Comparison of ENCODE assay signal across 21 cellular contexts in the genomic region with DNA sequence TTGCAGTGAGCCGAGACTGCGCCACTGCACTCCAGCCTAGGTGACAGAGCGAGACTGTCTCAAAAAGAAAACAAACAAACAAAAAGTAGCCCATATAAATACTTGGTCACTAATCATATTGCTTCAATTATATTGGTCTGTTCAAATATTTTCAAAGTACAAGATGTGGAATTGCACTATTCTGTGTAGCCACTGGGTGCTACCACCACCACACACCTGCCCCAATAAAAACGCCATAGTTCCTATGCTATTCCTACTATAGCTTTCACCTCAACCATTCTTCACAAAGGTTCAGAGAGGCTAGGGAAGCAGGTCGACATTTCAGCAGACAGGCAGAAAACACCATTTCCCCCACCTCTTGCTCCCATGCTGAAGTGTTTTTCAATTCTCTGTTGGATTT. TPM values are rescaled to one million over a fixed set of nuclear protein-coding genes. Genes with fewer than 3 reads are reported as not detected.
DNase-seq lines count a peak whose midpoint lies in the region; ATAC-seq and TF ChIP-seq lines count a peak whose summit lies in the region.
"Had no signal": no experiment of that assay in that cellular context is flagged by ENCODE, and none has a peak within 500 bp of the region (broad histone marks: within the 10 kb centered on the region; RNA-seq: fewer than 3 reads in every experiment).

No MANE protein-coding gene starts in this region.

- H3K9ac ChIP-seq in HCT116 (ENCODE audit: low read length) = no peak overlapping the region

- no TSS peak for BruUV-seq in HCT116 (replicated peaks; lab: Mats Ljungman, UMichigan)

- H3K27ac ChIP-seq in HCT116 (ENCODE audit: low read depth, low read length) = no peak overlapping the region
- H3K27ac ChIP-seq in VCaP = no peak overlapping the region
- H3K27ac ChIP-seq: left lung, prostate gland, SJCRH30, tibial artery had no signal

- no peak for TF ChIP-seq RAD21 in HCT116 (IDR thresholded peaks at IDR 0.05; ENCODE audit: low read depth)

- H3K27me3 Mint-ChIP-seq in neural crest cell (ENCODE audit: low read depth) = no peaks in the 10 kb centered on the region
- H3K27me3 Mint-ChIP-seq: brain, T-cell had no signal

- CTCF ChIA-PET in HCT116 (lab: Charles Lee) = interaction anchor here (1.8 kb wide), 1 partner anchor 10 kb away, joined by 7 read pairs; no protein-coding TSS in a partner anchor

- peaks cover 7% of the 10 kb centered on the region; the same call in 1 of the 2 replicates for H3K36me3 ChIP-seq in GM06990 (ENCODE audit: control insufficient read depth, insufficient read depth, low read length)
- H3K36me3 ChIP-seq in HCT116 (ENCODE audit: control insufficient read depth in 1 of 2, insufficient read depth in 2 of 2, low read length in 2 of 2) = peaks cover 29 to 30% of the 10 kb centered on the region in 2 experiments
- H3K36me3 ChIP-seq: prostate gland had no signal

- DNase-seq in GM06990 (ENCODE audit: extremely low read depth, insufficient read length) = no peak
- DNase-seq in HCT116 (ENCODE audit: low read depth, low spot score) = no peak
- no peak for DNase-seq in neural crest cell (ENCODE audit: low read depth, low spot score)
- no peak for DNase-seq in stimulated activated CD4-positive, alpha-beta T cell treated with anti-CD3 and anti-CD28 coated beads, Interleukin-4, amount 100 ng/mL, for 1 hour
- DNase-seq in T-helper 1 cell = no peak
- no peak for DNase-seq in NCI-H2081 (lab: John Stamatoyannopoulos, UW)
- DNase-seq: ACHN; activated CD4-positive, alpha-beta T cell treated with anti-CD3 and anti-CD28 coated beads, Interleukin-2, amount 50 U/mL, for 4 hours; activated naive CD4-positive, alpha-beta T cell; activated T-cell treated with anti-CD3 and anti-CD28 coated beads, Interleukin-2, amount 50 U/mL, for 72 hours; Caco-2; left lung; mesendoderm; NCI-H1092 treated with DMSO at 0.1 percent for 48 hours; NCI-H187 treated with DMSO at 0.1 percent for 48 hours; SJCRH30; T-cell; tibial artery had no signal

- peaks cover 17% of the 10 kb centered on the region for H3K36me3 Mint-ChIP-seq in neural crest cell (ENCODE audit: low read depth)

- H3K4me1 ChIP-seq in HCT116 (ENCODE audit: control insufficient read depth in 1 of 2, insufficient read depth in 2 of 2, low read length in 2 of 2) = no peaks in the 10 kb centered on the region
- H3K4me1 ChIP-seq: Caco-2, left lung, prostate gland, SJCRH30, tibial artery had no signal

- H4K20me1 ChIP-seq in HCT116 (ENCODE audit: insufficient read depth) = peaks cover 6% of the 10 kb centered on the region; the same call in 1 of the 2 replicates

- H3K27ac Mint-ChIP-seq in neural crest cell (ENCODE audit: unreplicated experiment) = no peak overlapping the region
- H3K27ac Mint-ChIP-seq: activated T-cell treated with anti-CD3 and anti-CD28 coated beads, Interleukin-2, amount 50 U/mL, for 72 hours; brain; T-cell had no signal

- H3K9me2 ChIP-seq in HCT116 (ENCODE audit: insufficient read depth) = no peaks in the 10 kb centered on the region

- ATAC-seq in HCT116 = peak; percentile 71
- ATAC-seq: activated T-cell treated with anti-CD3 and anti-CD28 coated beads, Interleukin-2, amount 50 U/mL, for 72 hours; left lung; T-cell had no signal

- H3K9me3 ChIP-seq in HCT116 (ENCODE audit: control insufficient read depth in 1 of 2, insufficient read depth in 1 of 2, low read depth in 1 of 2, low read length in 2 of 2) = no peaks in the 10 kb centered on the region
- H3K9me3 ChIP-seq: Caco-2, left lung, prostate gland, SJCRH30, tibial artery had no signal

- no peak overlapping the region for H2AFZ ChIP-seq in HCT116 (ENCODE audit: low read depth, low read length, poor library complexity, severe bottlenecking)

- H3K79me2 ChIP-seq in HCT116 (ENCODE audit: insufficient read depth, low read length) = peaks cover 76% of the 10 kb centered on the region

- RAD21 ChIA-PET in HCT116 (lab: Charles Lee; ENCODE audit: low non-redundant PET in 1 of 2, low total read pairs in 2 of 2, uncharacterized antibody in 2 of 2, unreplicated experiment in 2 of 2) = no interaction called here

- TF ChIP-seq CTCF in GM06990 (IDR thresholded peaks at IDR 0.05; ENCODE audit: insufficient read depth, low read length, poor library complexity, severe bottlenecking) = peak; percentile 26
- TF ChIP-seq CTCF in HCT116 (IDR thresholded peaks at IDR 0.05 in 2 of 3, conservative IDR thresholded peaks at IDR 0.05 in 1 of 3; ENCODE audit: borderline replicate concordance in 1 of 3, insufficient read depth in 1 of 3, low read depth in 2 of 3, low read length in 2 of 3) = peak in 2 of 3 experiments; percentile 17 to 44; a peak in 2 of 6 replicates
- peak; percentile 40 for TF ChIP-seq CTCF in VCaP (conservative IDR thresholded peaks at IDR 0.05)
- TF ChIP-seq CTCF in neural crest cell (conservative IDR thresholded peaks at IDR 0.05) = peak; percentile 26

- peaks cover 6% of the 10 kb centered on the region for H3K9me3 Mint-ChIP-seq in neural crest cell
- H3K9me3 Mint-ChIP-seq: activated T-cell treated with anti-CD3 and anti-CD28 coated beads, Interleukin-2, amount 50 U/mL, for 72 hours; T-cell had no signal

- H3K4me1 Mint-ChIP-seq in neural crest cell = no peaks in the 10 kb centered on the region
- H3K4me1 Mint-ChIP-seq: brain had no signal

- TF ChIP-seq POLR2A in HCT116 (IDR thresholded peaks at IDR 0.05; ENCODE audit: borderline replicate concordance, extremely low read depth, insufficient read depth, insufficient read length) = no peak

- H3K4me3 Mint-ChIP-seq in neural crest cell = no peak overlapping the region
- H3K4me3 Mint-ChIP-seq: activated T-cell treated with anti-CD3 and anti-CD28 coated beads, Interleukin-2, amount 50 U/mL, for 72 hours; brain; T-cell had no signal

- H3K27me3 ChIP-seq in GM06990 (replicated peaks; ENCODE audit: control insufficient read depth, insufficient read depth, low read length) (no peaks in the 10 kb centered on the region), HCT116 (ENCODE audit: insufficient read depth, low read length) (no peaks in the 10 kb centered on the region)
- H3K27me3 ChIP-seq: left lung, SJCRH30, tibial artery had no signal

- no peak overlapping the region for H3K4me2 ChIP-seq in HCT116 (ENCODE audit: low read length)

- H3K4me3 ChIP-seq in GM06990 (replicated peaks; ENCODE audit: low read depth, low read length) (no peak overlapping the region), HCT116 (replicated peaks in 1 of 2; ENCODE audit: low read depth in 1 of 2, low read length in 2 of 2) (no peak overlapping the region)
- H3K4me3 ChIP-seq: left lung, prostate gland, SJCRH30, tibial artery had no signal

- intact Hi-C loops in HCT116 (cut with micrococcal nuclease) = no loop called here

- POLR2A ChIA-PET in HCT116 (lab: Charles Lee) = no interaction called here

TF ChIP-seq in HCT116, 20 proteins besides CTCF, POLR2A, EP300 and RAD21 (continues in another document):
- TF ChIP-seq POLR2AphosphoS5 (IDR thresholded peaks at IDR 0.05; ENCODE audit: low read depth, low read length) = no peak
- no peak for TF ChIP-seq EGR1 (IDR thresholded peaks at IDR 0.05; ENCODE audit: low read depth)
- TF ChIP-seq SP1 (IDR thresholded peaks at IDR 0.05; ENCODE audit: low read depth) = no peak
- TF ChIP-seq, protein P1, sequence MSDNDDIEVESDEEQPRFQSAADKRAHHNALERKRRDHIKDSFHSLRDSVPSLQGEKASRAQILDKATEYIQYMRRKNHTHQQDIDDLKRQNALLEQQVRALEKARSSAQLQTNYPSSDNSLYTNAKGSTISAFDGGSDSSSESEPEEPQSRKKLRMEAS (IDR thresholded peaks at IDR 0.05) = no peak
- TF ChIP-seq, protein P2, sequence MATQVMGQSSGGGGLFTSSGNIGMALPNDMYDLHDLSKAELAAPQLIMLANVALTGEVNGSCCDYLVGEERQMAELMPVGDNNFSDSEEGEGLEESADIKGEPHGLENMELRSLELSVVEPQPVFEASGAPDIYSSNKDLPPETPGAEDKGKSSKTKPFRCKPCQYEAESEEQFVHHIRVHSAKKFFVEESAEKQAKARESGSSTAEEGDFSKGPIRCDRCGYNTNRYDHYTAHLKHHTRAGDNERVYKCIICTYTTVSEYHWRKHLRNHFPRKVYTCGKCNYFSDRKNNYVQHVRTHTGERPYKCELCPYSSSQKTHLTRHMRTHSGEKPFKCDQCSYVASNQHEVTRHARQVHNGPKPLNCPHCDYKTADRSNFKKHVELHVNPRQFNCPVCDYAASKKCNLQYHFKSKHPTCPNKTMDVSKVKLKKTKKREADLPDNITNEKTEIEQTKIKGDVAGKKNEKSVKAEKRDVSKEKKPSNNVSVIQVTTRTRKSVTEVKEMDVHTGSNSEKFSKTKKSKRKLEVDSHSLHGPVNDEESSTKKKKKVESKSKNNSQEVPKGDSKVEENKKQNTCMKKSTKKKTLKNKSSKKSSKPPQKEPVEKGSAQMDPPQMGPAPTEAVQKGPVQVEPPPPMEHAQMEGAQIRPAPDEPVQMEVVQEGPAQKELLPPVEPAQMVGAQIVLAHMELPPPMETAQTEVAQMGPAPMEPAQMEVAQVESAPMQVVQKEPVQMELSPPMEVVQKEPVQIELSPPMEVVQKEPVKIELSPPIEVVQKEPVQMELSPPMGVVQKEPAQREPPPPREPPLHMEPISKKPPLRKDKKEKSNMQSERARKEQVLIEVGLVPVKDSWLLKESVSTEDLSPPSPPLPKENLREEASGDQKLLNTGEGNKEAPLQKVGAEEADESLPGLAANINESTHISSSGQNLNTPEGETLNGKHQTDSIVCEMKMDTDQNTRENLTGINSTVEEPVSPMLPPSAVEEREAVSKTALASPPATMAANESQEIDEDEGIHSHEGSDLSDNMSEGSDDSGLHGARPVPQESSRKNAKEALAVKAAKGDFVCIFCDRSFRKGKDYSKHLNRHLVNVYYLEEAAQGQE (IDR thresholded peaks at IDR 0.05; ENCODE audit: low read depth) = no peak
- TF ChIP-seq SIN3A (IDR thresholded peaks at IDR 0.05; ENCODE audit: low read depth) = no peak
- no peak for TF ChIP-seq ZNF274 (IDR thresholded peaks at IDR 0.05; ENCODE audit: low read depth, low read length)
- no peak for TF ChIP-seq FOSL1 (IDR thresholded peaks at IDR 0.05; ENCODE audit: low read depth)
- no peak for TF ChIP-seq EZH2 (IDR thresholded peaks at IDR 0.05)
- no peak for TF ChIP-seq CEBPB (IDR thresholded peaks at IDR 0.05; ENCODE audit: low read depth)
- TF ChIP-seq YY1 (IDR thresholded peaks at IDR 0.05; ENCODE audit: extremely low read depth, insufficient replicate concordance, low read depth, low read length) = no peak

RNA-seq across cellular contexts. Expression of a gene that starts 16.7 kb away (rescaled TPM):
- 54.7 TPM for total RNA-seq in HCT116 (2021; ENCODE audit: unreplicated experiment)
- 18.6 and 22.6 TPM in 2 replicates for polyA plus RNA-seq in HCT116 (2012)
- total RNA-seq in neural crest cell = 45.6 and 47.3 TPM in 2 replicates
